ENCODE assay signal across 1 cellular context in genomic region chr13:98262307-98262706, GRCh38.
TF ChIP-seq lines count a peak whose summit lies in the region.

No MANE protein-coding gene starts in this region.

TF ChIP-seq in WTC11, 78 proteins besides CTCF, POLR2A, EP300 and RAD21 (continued from another document):
- no peak for TF ChIP-seq STAT6 (CRISPR knock-in tag; conservative IDR thresholded peaks at IDR 0.05; ENCODE audit: low read depth)
TF ChIP-seq in WTC11: peak in this region for 0.
